ENCODE assay signal across 22 cellular contexts in the genomic region with DNA sequence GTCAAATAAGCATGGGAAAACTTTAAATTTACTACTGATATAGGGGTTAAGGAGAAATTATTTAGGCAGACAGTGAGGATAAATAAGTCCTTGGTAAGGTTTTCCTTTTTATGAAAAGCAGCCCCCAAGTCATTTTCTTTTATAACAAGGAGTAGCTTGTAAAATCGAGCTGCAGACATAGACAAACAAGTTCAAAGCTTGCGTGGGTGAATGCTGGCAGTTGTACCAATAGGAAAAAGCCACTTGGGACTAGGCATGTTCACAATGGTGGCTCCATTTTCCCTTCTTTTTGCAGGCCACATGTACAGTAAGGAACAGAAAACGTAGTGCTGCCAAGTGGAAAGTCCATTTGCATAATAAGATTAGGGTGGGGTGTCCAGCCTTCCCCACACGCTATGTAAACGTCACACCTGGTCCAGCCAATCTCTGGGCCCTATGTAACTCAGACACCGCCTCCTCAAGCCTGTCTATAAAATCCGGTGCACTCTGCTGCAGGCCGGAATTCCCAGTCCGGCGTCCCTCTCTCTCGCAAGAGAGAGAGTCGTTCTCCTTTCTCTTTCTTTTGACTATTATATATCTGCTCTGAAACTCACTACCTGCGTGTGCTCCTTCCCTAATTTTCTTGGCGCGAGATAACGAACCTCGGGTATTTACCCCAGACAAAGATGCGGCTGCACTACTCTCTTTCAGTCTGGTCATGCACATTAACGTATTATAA.
DNase-seq lines count a peak whose midpoint lies in the region; ATAC-seq, FAIRE-seq and TF ChIP-seq lines count a peak whose summit lies in the region.
"Had no signal": no experiment of that assay in that cellular context is flagged by ENCODE, and none has a peak within 500 bp of the region (broad histone marks: within the 10 kb centered on the region; RNA-seq: fewer than 3 reads in every experiment).

No MANE protein-coding gene starts in this region.

- FAIRE-seq in astrocyte (lab: Jason Lieb, UNC) (no peak), HepG2 (lab: Jason Lieb, UNC) (no peak)
- FAIRE-seq: GM12878, GM19239 had no signal

- no peaks in the 10 kb centered on the region for H3K9me3 ChIP-seq in BE2C
- no peaks in the 10 kb centered on the region for H3K9me3 ChIP-seq in astrocyte (ENCODE audit: insufficient read depth, low read depth, low read length)
- H3K9me3 ChIP-seq in spleen, result no peaks in the 10 kb centered on the region
- H3K9me3 ChIP-seq in HepG2 (ENCODE audit: low read length), result no peaks in the 10 kb centered on the region
- H3K9me3 ChIP-seq: Caco-2, SJCRH30 had no signal

- H3K36me3 Mint-ChIP-seq in astrocyte (ENCODE audit: low read depth, unreplicated experiment), result peaks cover 3% of the 10 kb centered on the region
- H3K36me3 Mint-ChIP-seq: CD4-positive, CD25-positive, alpha-beta regulatory T cell had no signal

- no peak for TF ChIP-seq RAD21 in HepG2 (CRISPR knock-in tag; IDR thresholded peaks at IDR 0.05)

- H3K9ac ChIP-seq in astrocyte (ENCODE audit: low read length), result peak overlapping the region; percentile 54
- no peak overlapping the region for H3K9ac ChIP-seq in HepG2 (ENCODE audit: insufficient read depth, low read depth, low read length)

- ATAC-seq in HG03378 (IDR thresholded peaks at IDR 0.05; ENCODE audit: unreplicated experiment) (no peak), HepG2 (no peak), HG03280 (IDR thresholded peaks at IDR 0.05; ENCODE audit: unreplicated experiment) (no peak)
- ATAC-seq: GM12878, PC-3 had no signal

- H3K36me3 ChIP-seq in BE2C, result no peaks in the 10 kb centered on the region
- H3K36me3 ChIP-seq in astrocyte (ENCODE audit: insufficient read depth, low read length), result no peaks in the 10 kb centered on the region
- H3K36me3 ChIP-seq in spleen, result no peaks in the 10 kb centered on the region
- no peaks in the 10 kb centered on the region for H3K36me3 ChIP-seq in HepG2 (replicated peaks in 1 of 2; ENCODE audit: control insufficient read depth in 1 of 2, insufficient read depth in 2 of 2, low read length in 2 of 2)
- H3K36me3 ChIP-seq: SJCRH30 had no signal

- peak; percentile 85 for DNase-seq in BE2C
- peak; percentile 30 for DNase-seq in LNCaP clone FGC (ENCODE audit: low read depth)
- DNase-seq in astrocyte (ENCODE audit: low read depth), result no peak
- DNase-seq in occipital lobe (lab: John Stamatoyannopoulos, UW), result peak; percentile 7
- DNase-seq in spleen, result no peak
- DNase-seq in HepG2 (ENCODE audit: low spot score), result no peak
- DNase-seq: CD4-positive, CD25-positive, alpha-beta regulatory T cell; EL; KBM-7; NCI-H1417 treated with DMSO at 0.1 percent for 48 hours; NCI-H2081; NCI-H446 treated with DMSO at 0.1 percent for 48 hours; PC-3 had no signal

- WGBS in spleen, 5 donors, result 91 to 97% (median 94%) methylated on average over 19 of the region's 19 CpGs
- WGBS in HepG2 (ENCODE audit: low lambda C conversion rate), result 57% methylated on average over 19 of the region's 19 CpGs

- H3K27me3 Mint-ChIP-seq in astrocyte (ENCODE audit: low read depth, unreplicated experiment), result no peaks in the 10 kb centered on the region

- no peaks in the 10 kb centered on the region for H3K9me3 Mint-ChIP-seq in astrocyte (ENCODE audit: unreplicated experiment)
- H3K9me3 Mint-ChIP-seq: T-helper 1 cell treated with Interleukin-12 subunit alpha and Interleukin-12 subunit beta and Interleukin-4 antibody, amounts not matched to agents 30 μg/mL and 1 μg/mL, for 36 hours had no signal

- H2AFZ ChIP-seq in astrocyte (ENCODE audit: low read depth, low read length) (no peak overlapping the region), HepG2 (ENCODE audit: low read length) (no peak overlapping the region)

- no peak overlapping the region for H3K27ac ChIP-seq in astrocyte (ENCODE audit: low read depth, low read length)
- H3K27ac ChIP-seq in spleen, result no peak overlapping the region
- H3K27ac ChIP-seq in HepG2 (ENCODE audit: extremely low read length, insufficient read depth, low read length), result no peak overlapping the region
- H3K27ac ChIP-seq: RWPE1, SJCRH30 had no signal

- H3K27ac Mint-ChIP-seq in astrocyte (ENCODE audit: unreplicated experiment), result no peak overlapping the region
- H3K27ac Mint-ChIP-seq: B cell; CD4-positive, CD25-positive, alpha-beta regulatory T cell; T-helper 1 cell treated with Interleukin-12 subunit alpha and Interleukin-12 subunit beta and Interleukin-4 antibody, amounts not matched to agents 30 μg/mL and 1 μg/mL, for 36 hours had no signal

- H3K4me1 ChIP-seq in BE2C (no peaks in the 10 kb centered on the region), astrocyte (ENCODE audit: insufficient read depth, low read length) (no peaks in the 10 kb centered on the region), spleen (no peaks in the 10 kb centered on the region), HepG2 (ENCODE audit: insufficient read depth, low read length) (no peaks in the 10 kb centered on the region)
- H3K4me1 ChIP-seq: Caco-2, SJCRH30 had no signal

- TF ChIP-seq CTCF in BE2C (IDR thresholded peaks at IDR 0.05; ENCODE audit: low read depth, low read length), result no peak
- no peak for TF ChIP-seq CTCF in LNCaP clone FGC (IDR thresholded peaks at IDR 0.05; ENCODE audit: control insufficient read depth, extremely low read depth, insufficient read depth)
- TF ChIP-seq CTCF in astrocyte (IDR thresholded peaks at IDR 0.05; ENCODE audit: insufficient read depth, low read depth, low read length), result no peak
- TF ChIP-seq CTCF in spleen (IDR thresholded peaks at IDR 0.05 in 8 of 11, conservative IDR thresholded peaks at IDR 0.05 in 3 of 11), result no peak
- no peak for TF ChIP-seq CTCF in HepG2 (CRISPR knock-in tag; IDR thresholded peaks at IDR 0.05)

- in situ Hi-C loops in HepG2 (cut with HindIII; ENCODE audit: extremely low pct_ligation_motif_present, low pct_unique_long_range_greater_than_20kb), result no loop called here

- CTCF ChIA-PET in HepG2 (lab: Yijun Ruan, JAX; ENCODE audit: low intra/inter-chr PET ratio, low total read pairs), result no interaction called here

- H3K4me2 ChIP-seq in astrocyte (ENCODE audit: low read length) (no peak overlapping the region), HepG2 (ENCODE audit: low read depth, low read length) (no peak overlapping the region)

- TF ChIP-seq POLR2A in spleen (IDR thresholded peaks at IDR 0.05) (no peak), HepG2 (IDR thresholded peaks at IDR 0.05; ENCODE audit: insufficient read depth in 1 of 2, low read depth in 2 of 2, low read length in 2 of 2) (no peak)

- H3K79me2 ChIP-seq in astrocyte (ENCODE audit: insufficient read depth, low read length) (no peaks in the 10 kb centered on the region), HepG2 (ENCODE audit: insufficient read depth, low read length) (no peaks in the 10 kb centered on the region)

- H3K27me3 ChIP-seq in BE2C (no peaks in the 10 kb centered on the region), astrocyte (ENCODE audit: insufficient read depth, low read length) (no peaks in the 10 kb centered on the region), spleen (replicated peaks in 1 of 7) (no peaks in the 10 kb centered on the region), HepG2 (ENCODE audit: control insufficient read depth in 1 of 2, insufficient read depth in 2 of 2, low read length in 2 of 2) (no peaks in the 10 kb centered on the region)
- H3K27me3 ChIP-seq: SJCRH30 had no signal

- TF ChIP-seq EP300 in HepG2 (IDR thresholded peaks at IDR 0.05; ENCODE audit: low read depth in 2 of 2, low read length in 2 of 2), result no peak
- no peak for TF ChIP-seq EP300 in HepG2 (CRISPR knock-in tag; IDR thresholded peaks at IDR 0.05; ENCODE audit: borderline replicate concordance)

- H3K4me1 Mint-ChIP-seq in astrocyte (ENCODE audit: low read depth, unreplicated experiment), result no peaks in the 10 kb centered on the region
- H3K4me1 Mint-ChIP-seq: B cell; CD4-positive, CD25-positive, alpha-beta regulatory T cell had no signal

- H4K20me1 ChIP-seq in astrocyte (ENCODE audit: insufficient read depth, low read length) (no peaks in the 10 kb centered on the region), HepG2 (ENCODE audit: insufficient read depth, low read length) (no peaks in the 10 kb centered on the region)

- no TSS peak for BruUV-seq in HepG2 (replicated peaks; lab: Mats Ljungman, UMichigan)

- intact Hi-C loops in spleen (cut with DNase I; ENCODE audit: low total_unique reads) (no loop called here), HepG2 (cut with micrococcal nuclease; ENCODE audit: unreplicated experiment) (no loop called here)

- POLR2A ChIA-PET in HepG2 (lab: Yijun Ruan, JAX), result no interaction called here

- no peak overlapping the region for H3K4me3 Mint-ChIP-seq in astrocyte (ENCODE audit: unreplicated experiment)
- H3K4me3 Mint-ChIP-seq: B cell; CD4-positive, CD25-positive, alpha-beta regulatory T cell; T-helper 1 cell treated with Interleukin-12 subunit alpha and Interleukin-12 subunit beta and Interleukin-4 antibody, amounts not matched to agents 30 μg/mL and 1 μg/mL, for 36 hours had no signal

- H3K4me3 ChIP-seq in BE2C (ENCODE audit: low read depth, low read length) (peak overlapping the region; percentile 60), LNCaP clone FGC (ENCODE audit: low read depth, low read length) (peak overlapping the region; percentile 35), astrocyte (ENCODE audit: insufficient read depth, low read depth, low read length) (no peak overlapping the region), spleen (no peak overlapping the region), HepG2 (replicated peaks in 1 of 3; ENCODE audit: insufficient read depth in 1 of 3, low read depth in 2 of 3, low read length in 3 of 3) (no peak overlapping the region)
- H3K4me3 ChIP-seq: GM12878, SJCRH30 had no signal

TF ChIP-seq in HepG2, 621 proteins besides CTCF, POLR2A, EP300 and RAD21:
- TF ChIP-seq SMAD1 (CRISPR knock-in tag; IDR thresholded peaks at IDR 0.05; ENCODE audit: borderline replicate concordance, low read depth) (no peak), ZNF160 (CRISPR knock-in tag; IDR thresholded peaks at IDR 0.05) (no peak), ZNF18 (CRISPR knock-in tag; IDR thresholded peaks at IDR 0.05; ENCODE audit: insufficient replicate concordance) (no peak), ZNF788 (CRISPR knock-in tag; IDR thresholded peaks at IDR 0.05; ENCODE audit: borderline replicate concordance) (no peak), ZNF674 (CRISPR knock-in tag; IDR thresholded peaks at IDR 0.05; ENCODE audit: low read depth) (no peak), RBM39 (IDR thresholded peaks at IDR 0.05; ENCODE audit: low read depth, low read length, poor library complexity, severe bottlenecking) (no peak)
TF ChIP-seq in HepG2: peak in this region for 0.

Comparison
In these comparisons a context has a peak if more than half of its experiments do, and no peak if none do; other contexts are left out.
1. DNase-seq: peak in BE2C (single experiment), LNCaP clone FGC (single experiment) and occipital lobe (single experiment); none in astrocyte (single experiment), spleen (single experiment) and HepG2 (single experiment).
2. H3K4me3 ChIP-seq: peak in BE2C (single experiment) and LNCaP clone FGC (single experiment); none in astrocyte (single experiment), spleen (0 of 8) and HepG2 (0 of 3).